In genomic region chr9:127875306-127875966, GRCh38 we compare ENCODE assay signal across 1 cellular context.
TF ChIP-seq lines count a peak whose summit lies in the region.

No MANE protein-coding gene starts in this region.

TF ChIP-seq in IMR-90, 13 proteins besides CTCF, POLR2A, EP300 and RAD21 (continued from another document):
- TF ChIP-seq MXI1 (IDR thresholded peaks at IDR 0.05; ENCODE audit: borderline replicate concordance, low read depth, low read length) (no peak), CHD1 (IDR thresholded peaks at IDR 0.05; ENCODE audit: low read depth, low read length) (no peak), BHLHE40 (IDR thresholded peaks at IDR 0.05; ENCODE audit: low read depth, low read length) (no peak), RCOR1 (IDR thresholded peaks at IDR 0.05; ENCODE audit: insufficient replicate concordance, low read length) (no peak), ELK1 (IDR thresholded peaks at IDR 0.05; ENCODE audit: borderline replicate concordance, low read depth, low read length) (no peak), MAFK (IDR thresholded peaks at IDR 0.05; ENCODE audit: low read depth, low read length) (no peak)
